12 cellular contexts compared by ENCODE assay signal in the genomic region with DNA sequence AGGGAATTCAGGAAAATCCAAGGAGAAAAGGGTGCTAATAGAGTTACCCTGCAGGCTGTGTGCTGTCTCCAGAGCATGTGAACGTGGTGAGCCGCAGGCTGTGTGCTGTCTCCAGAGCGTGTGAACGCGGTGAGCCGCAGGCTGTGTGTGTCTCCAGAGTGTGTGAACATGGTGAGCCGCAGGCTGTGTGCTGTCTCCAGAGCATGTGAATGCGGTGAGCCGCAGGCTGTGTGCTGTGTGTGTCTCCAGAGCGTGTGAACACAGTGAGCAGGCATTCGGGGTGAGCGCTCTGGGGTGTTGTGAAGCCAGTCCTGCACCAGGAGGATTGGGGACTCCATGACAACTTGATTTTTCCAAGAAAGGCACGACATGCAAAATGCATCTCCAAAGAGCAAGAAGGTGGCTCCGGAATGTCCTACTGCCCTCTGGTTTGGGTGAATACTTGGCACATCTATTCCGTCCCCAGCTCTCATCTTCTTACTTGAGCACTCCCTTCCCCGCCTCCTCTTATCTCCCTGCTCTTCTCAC.
"Had no signal": no experiment of that assay in that cellular context is flagged by ENCODE, and none has a peak within 500 bp of the region (broad histone marks: within the 10 kb centered on the region; RNA-seq: fewer than 3 reads in every experiment).

No MANE protein-coding gene starts in this region.

- H3K4me1 ChIP-seq: ascending aorta had no signal

- H3K27ac ChIP-seq: ascending aorta, thoracic aorta had no signal

- H3K27me3 ChIP-seq: ascending aorta had no signal

- ATAC-seq: esophagus mucosa; left ventricle myocardium superior; naive thymus-derived CD8-positive, alpha-beta T cell; sciatic nerve had no signal

- H3K9me3 ChIP-seq: ascending aorta, thoracic aorta had no signal

- FAIRE-seq: endometrium had no signal

- DNase-seq: activated CD4-positive, alpha-beta T cell treated with anti-CD3 and anti-CD28 coated beads, Interleukin-2, amount 10 ng/mL, durations not matched to agents 24 days and 14 days; activated CD4-positive, CD25-positive, alpha-beta regulatory T cell; activated naive CD4-positive, alpha-beta T cell treated with anti-CD3 and anti-CD28 coated beads for 36 hours; hypothalamus; left ventricle myocardium superior; mesenchymal stem cell; naive thymus-derived CD8-positive, alpha-beta T cell had no signal

- H3K36me3 ChIP-seq: ascending aorta, thoracic aorta had no signal

- H3K4me3 ChIP-seq: ascending aorta, thoracic aorta had no signal
